1 cellular context compared by ENCODE assay signal in genomic region chr7:66366701-66367100, GRCh38.
TF ChIP-seq lines count a peak whose summit lies in the region.

No MANE protein-coding gene starts in this region.

TF ChIP-seq in IMR-90, 13 proteins besides CTCF, POLR2A, EP300 and RAD21 (continued from another document):
- no peak for TF ChIP-seq USF2 (IDR thresholded peaks at IDR 0.05; ENCODE audit: low read depth, low read length)
- TF ChIP-seq SMC3 (IDR thresholded peaks at IDR 0.05; ENCODE audit: low read depth, low read length): no peak
- no peak for TF ChIP-seq NFE2L2 (IDR thresholded peaks at IDR 0.05; ENCODE audit: low read depth, low read length)
- TF ChIP-seq RFX5 (IDR thresholded peaks at IDR 0.05; ENCODE audit: low read depth, low read length): no peak
- TF ChIP-seq MAFK (IDR thresholded peaks at IDR 0.05; ENCODE audit: low read depth, low read length): no peak
- TF ChIP-seq, protein P1, sequence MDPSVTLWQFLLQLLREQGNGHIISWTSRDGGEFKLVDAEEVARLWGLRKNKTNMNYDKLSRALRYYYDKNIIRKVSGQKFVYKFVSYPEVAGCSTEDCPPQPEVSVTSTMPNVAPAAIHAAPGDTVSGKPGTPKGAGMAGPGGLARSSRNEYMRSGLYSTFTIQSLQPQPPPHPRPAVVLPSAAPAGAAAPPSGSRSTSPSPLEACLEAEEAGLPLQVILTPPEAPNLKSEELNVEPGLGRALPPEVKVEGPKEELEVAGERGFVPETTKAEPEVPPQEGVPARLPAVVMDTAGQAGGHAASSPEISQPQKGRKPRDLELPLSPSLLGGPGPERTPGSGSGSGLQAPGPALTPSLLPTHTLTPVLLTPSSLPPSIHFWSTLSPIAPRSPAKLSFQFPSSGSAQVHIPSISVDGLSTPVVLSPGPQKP (IDR thresholded peaks at IDR 0.05; ENCODE audit: borderline replicate concordance, low read depth, low read length): no peak
- no peak for TF ChIP-seq CHD1 (IDR thresholded peaks at IDR 0.05; ENCODE audit: low read depth, low read length)
